In genomic region chr22:37817705-37818311, GRCh38 we compare ENCODE assay signal across 1 cellular context.
TF ChIP-seq lines count a peak whose summit lies in the region.

No MANE protein-coding gene starts in this region.

TF ChIP-seq in HepG2, 621 proteins besides CTCF, POLR2A, EP300 and RAD21 (continued from another document and continues in another):
- TF ChIP-seq IRF9 (CRISPR knock-in tag; IDR thresholded peaks at IDR 0.05; ENCODE audit: borderline replicate concordance), result peak; percentile 77; the same call in 1 of the 2 replicates
- TF ChIP-seq XBP1 (CRISPR knock-in tag; IDR thresholded peaks at IDR 0.05), result no peak
- TF ChIP-seq MIER3 (CRISPR knock-in tag; IDR thresholded peaks at IDR 0.05; ENCODE audit: borderline replicate concordance), result peak; percentile 80
- no peak for TF ChIP-seq SNRNP70 (IDR thresholded peaks at IDR 0.05; ENCODE audit: low read depth, low read length)
- peak; percentile 92 for TF ChIP-seq HOXA3 (CRISPR knock-in tag; IDR thresholded peaks at IDR 0.05)
- TF ChIP-seq ZEB1 (IDR thresholded peaks at IDR 0.05; ENCODE audit: insufficient replicate concordance, low read depth), result no peak
- TF ChIP-seq PITX1 (CRISPR knock-in tag; IDR thresholded peaks at IDR 0.05), result peak; percentile 84
- TF ChIP-seq PBX2 (CRISPR knock-in tag; IDR thresholded peaks at IDR 0.05), result no peak
- no peak for TF ChIP-seq DZIP1 (CRISPR knock-in tag; IDR thresholded peaks at IDR 0.05)
- peak; percentile 78 for TF ChIP-seq HIVEP1 (CRISPR knock-in tag; IDR thresholded peaks at IDR 0.05)
- peak; percentile 40; the same call in 1 of the 2 replicates for TF ChIP-seq ZNF264 (CRISPR knock-in tag; IDR thresholded peaks at IDR 0.05)
- peak; percentile 76; the same call in 1 of the 2 replicates for TF ChIP-seq ZFP90 (CRISPR knock-in tag; IDR thresholded peaks at IDR 0.05; ENCODE audit: borderline replicate concordance)
- TF ChIP-seq ZNF547 (CRISPR knock-in tag; IDR thresholded peaks at IDR 0.05), result 0 out of 2 replicates have a peak, but pooled peaks have one; percentile 19
- TF ChIP-seq HNF4A (CRISPR knock-in tag; IDR thresholded peaks at IDR 0.05), result peak; percentile 87
- no peak for TF ChIP-seq PLSCR1 (CRISPR knock-in tag; IDR thresholded peaks at IDR 0.05; ENCODE audit: borderline replicate concordance)
- peak; percentile 75 for TF ChIP-seq POGK (CRISPR knock-in tag; conservative IDR thresholded peaks at IDR 0.05)
- no peak for TF ChIP-seq DDIT3 (CRISPR knock-in tag; IDR thresholded peaks at IDR 0.05)
- TF ChIP-seq RFXANK (CRISPR knock-in tag; IDR thresholded peaks at IDR 0.05), result peak; percentile 75; the same call in 1 of the 2 replicates
- peak; percentile 95 for TF ChIP-seq HNF1B (CRISPR knock-in tag; IDR thresholded peaks at IDR 0.05)
- no peak for TF ChIP-seq HOXA9 (CRISPR knock-in tag; IDR thresholded peaks at IDR 0.05; ENCODE audit: borderline replicate concordance)
- no peak for TF ChIP-seq HCFC1 (IDR thresholded peaks at IDR 0.05; ENCODE audit: low read depth, low read length)
- no peak for TF ChIP-seq CERS6 (CRISPR knock-in tag; IDR thresholded peaks at IDR 0.05)
- TF ChIP-seq NR3C1 (CRISPR knock-in tag; IDR thresholded peaks at IDR 0.05), result no peak
- no peak for TF ChIP-seq FOXA1 (IDR thresholded peaks at IDR 0.05)
- peak; percentile 36; the same call in 1 of the 2 replicates for TF ChIP-seq FOXA1 (CRISPR knock-in tag; IDR thresholded peaks at IDR 0.05)
- TF ChIP-seq ZNF841 (CRISPR knock-in tag; IDR thresholded peaks at IDR 0.05; ENCODE audit: borderline replicate concordance), result no peak
- TF ChIP-seq GABPA (IDR thresholded peaks at IDR 0.05; ENCODE audit: low read depth, low read length), result no peak
- no peak for TF ChIP-seq GABPA (CRISPR knock-in tag; IDR thresholded peaks at IDR 0.05; ENCODE audit: low read depth)
- no peak for TF ChIP-seq ATF4 (CRISPR knock-in tag; IDR thresholded peaks at IDR 0.05)
- peak; percentile 74; the same call in 1 of the 2 replicates for TF ChIP-seq ZNF766 (CRISPR knock-in tag; IDR thresholded peaks at IDR 0.05; ENCODE audit: borderline replicate concordance)
- no peak for TF ChIP-seq BATF2 (CRISPR knock-in tag; IDR thresholded peaks at IDR 0.05)
- TF ChIP-seq ZNF703 (CRISPR knock-in tag; IDR thresholded peaks at IDR 0.05; ENCODE audit: borderline replicate concordance), result no peak
- TF ChIP-seq ZGPAT (CRISPR knock-in tag; IDR thresholded peaks at IDR 0.05), result peak; percentile 94
- no peak for TF ChIP-seq TCF12 (IDR thresholded peaks at IDR 0.05)
- TF ChIP-seq TCF12 (CRISPR knock-in tag; IDR thresholded peaks at IDR 0.05), result no peak
- TF ChIP-seq AHR (CRISPR knock-in tag; IDR thresholded peaks at IDR 0.05), result 0 out of 2 replicates have a peak, but pooled peaks have one; percentile 50
- TF ChIP-seq REPIN1 (CRISPR knock-in tag; IDR thresholded peaks at IDR 0.05; ENCODE audit: borderline replicate concordance, low read depth), result peak; percentile 89
- TF ChIP-seq AKAP8 (CRISPR knock-in tag; IDR thresholded peaks at IDR 0.05), result peak; percentile 87
- TF ChIP-seq RARG (CRISPR knock-in tag; IDR thresholded peaks at IDR 0.05; ENCODE audit: low read depth), result no peak
- TF ChIP-seq THAP9 (CRISPR knock-in tag; IDR thresholded peaks at IDR 0.05; ENCODE audit: borderline replicate concordance), result peak; percentile 66; the same call in 1 of the 2 replicates
- no peak for TF ChIP-seq ZNF7 (CRISPR knock-in tag; IDR thresholded peaks at IDR 0.05)
- TF ChIP-seq ZNF543 (CRISPR knock-in tag; IDR thresholded peaks at IDR 0.05), result 0 out of 2 replicates have a peak, but pooled peaks have one; percentile 42
- TF ChIP-seq ZNF550 (CRISPR knock-in tag; IDR thresholded peaks at IDR 0.05; ENCODE audit: borderline replicate concordance), result no peak
- peak; percentile 68 for TF ChIP-seq SMC3 (IDR thresholded peaks at IDR 0.05; ENCODE audit: low read length)
- no peak for TF ChIP-seq NFE2 (CRISPR knock-in tag; IDR thresholded peaks at IDR 0.05)
- TF ChIP-seq ZNF10 (CRISPR knock-in tag; IDR thresholded peaks at IDR 0.05; ENCODE audit: borderline replicate concordance, low read depth), result no peak
- peak; percentile 89 for TF ChIP-seq FOXC1 (CRISPR knock-in tag; IDR thresholded peaks at IDR 0.05; ENCODE audit: borderline replicate concordance)
- TF ChIP-seq FOXJ3 (CRISPR knock-in tag; IDR thresholded peaks at IDR 0.05; ENCODE audit: borderline replicate concordance), result no peak
- peak; percentile 81 for TF ChIP-seq KAT8 (CRISPR knock-in tag; IDR thresholded peaks at IDR 0.05)
- peak; percentile 74; the same call in 1 of the 2 replicates for TF ChIP-seq ZNF670 (CRISPR knock-in tag; IDR thresholded peaks at IDR 0.05; ENCODE audit: borderline replicate concordance)
- peak; percentile 58 for TF ChIP-seq NR2C2 (CRISPR knock-in tag; IDR thresholded peaks at IDR 0.05; ENCODE audit: borderline replicate concordance)
- TF ChIP-seq ZNF879 (CRISPR knock-in tag; IDR thresholded peaks at IDR 0.05), result no peak
- TF ChIP-seq KLF9 (CRISPR knock-in tag; IDR thresholded peaks at IDR 0.05; ENCODE audit: low read depth), result peak; percentile 53; the same call in 1 of the 2 replicates
- TF ChIP-seq ADNP (CRISPR knock-in tag; IDR thresholded peaks at IDR 0.05), result no peak; the same call in 1 of the 2 replicates
